In genomic region chr17:50249887-50250286, GRCh38 we compare ENCODE assay signal across 1 cellular context.
A peak's percentile ranks its signal among the peaks of the same experiment; 100 is the strongest.
TF ChIP-seq lines count a peak whose summit lies in the region.

No MANE protein-coding gene starts in this region.

TF ChIP-seq in K562, 482 proteins besides CTCF, POLR2A, EP300 and RAD21:
- TF ChIP-seq KDM2B (CRISPR knock-in tag; IDR thresholded peaks at IDR 0.05) = no peak
- TF ChIP-seq, protein P1, sequence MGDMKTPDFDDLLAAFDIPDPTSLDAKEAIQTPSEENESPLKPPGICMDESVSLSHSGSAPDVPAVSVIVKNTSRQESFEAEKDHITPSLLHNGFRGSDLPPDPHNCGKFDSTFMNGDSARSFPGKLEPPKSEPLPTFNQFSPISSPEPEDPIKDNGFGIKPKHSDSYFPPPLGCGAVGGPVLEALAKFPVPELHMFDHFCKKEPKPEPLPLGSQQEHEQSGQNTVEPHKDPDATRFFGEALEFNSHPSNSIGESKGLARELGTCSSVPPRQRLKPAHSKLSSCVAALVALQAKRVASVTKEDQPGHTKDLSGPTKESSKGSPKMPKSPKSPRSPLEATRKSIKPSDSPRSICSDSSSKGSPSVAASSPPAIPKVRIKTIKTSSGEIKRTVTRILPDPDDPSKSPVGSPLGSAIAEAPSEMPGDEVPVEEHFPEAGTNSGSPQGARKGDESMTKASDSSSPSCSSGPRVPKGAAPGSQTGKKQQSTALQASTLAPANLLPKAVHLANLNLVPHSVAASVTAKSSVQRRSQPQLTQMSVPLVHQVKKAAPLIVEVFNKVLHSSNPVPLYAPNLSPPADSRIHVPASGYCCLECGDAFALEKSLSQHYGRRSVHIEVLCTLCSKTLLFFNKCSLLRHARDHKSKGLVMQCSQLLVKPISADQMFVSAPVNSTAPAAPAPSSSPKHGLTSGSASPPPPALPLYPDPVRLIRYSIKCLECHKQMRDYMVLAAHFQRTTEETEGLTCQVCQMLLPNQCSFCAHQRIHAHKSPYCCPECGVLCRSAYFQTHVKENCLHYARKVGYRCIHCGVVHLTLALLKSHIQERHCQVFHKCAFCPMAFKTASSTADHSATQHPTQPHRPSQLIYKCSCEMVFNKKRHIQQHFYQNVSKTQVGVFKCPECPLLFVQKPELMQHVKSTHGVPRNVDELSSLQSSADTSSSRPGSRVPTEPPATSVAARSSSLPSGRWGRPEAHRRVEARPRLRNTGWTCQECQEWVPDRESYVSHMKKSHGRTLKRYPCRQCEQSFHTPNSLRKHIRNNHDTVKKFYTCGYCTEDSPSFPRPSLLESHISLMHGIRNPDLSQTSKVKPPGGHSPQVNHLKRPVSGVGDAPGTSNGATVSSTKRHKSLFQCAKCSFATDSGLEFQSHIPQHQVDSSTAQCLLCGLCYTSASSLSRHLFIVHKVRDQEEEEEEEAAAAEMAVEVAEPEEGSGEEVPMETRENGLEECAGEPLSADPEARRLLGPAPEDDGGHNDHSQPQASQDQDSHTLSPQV (IDR thresholded peaks at IDR 0.05) = no peak
- peak; percentile 76 for TF ChIP-seq ZNF146 (CRISPR knock-in tag; IDR thresholded peaks at IDR 0.05; ENCODE audit: unreplicated experiment)
- no peak for TF ChIP-seq SMARCA4 (IDR thresholded peaks at IDR 0.05)
- TF ChIP-seq RBM25 (IDR thresholded peaks at IDR 0.05; ENCODE audit: low read depth, low read length, severe bottlenecking) = peak; percentile 63
- TF ChIP-seq MBD2 (IDR thresholded peaks at IDR 0.05; ENCODE audit: borderline replicate concordance, low read depth) = no peak
- peak; percentile 46 for TF ChIP-seq TFE3 (CRISPR knock-in tag; IDR thresholded peaks at IDR 0.05)
